ENCODE assay signal across 1 cellular context in the genomic region with DNA sequence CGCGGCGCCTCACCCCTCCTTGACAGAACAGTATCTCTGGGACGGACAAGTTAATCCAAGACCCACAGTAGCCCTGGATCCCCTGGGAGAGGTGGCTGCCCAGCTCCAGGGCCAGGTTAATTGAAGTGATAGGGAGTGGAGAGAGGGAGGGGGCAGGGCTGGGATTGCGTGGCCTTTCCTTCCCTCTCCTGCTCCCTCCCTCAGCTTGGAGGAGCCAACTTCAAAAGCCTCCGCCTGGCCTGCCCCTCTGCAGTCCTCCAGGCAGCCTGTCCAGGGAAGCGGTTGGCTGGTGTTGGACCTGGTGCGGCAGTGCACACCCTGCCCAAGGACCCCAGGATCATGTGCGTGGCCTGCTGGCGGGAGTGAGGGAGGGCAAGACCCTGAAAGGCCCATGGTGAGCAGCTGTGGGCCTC.
TF ChIP-seq lines count a peak whose summit lies in the region.

A gene with protein sequence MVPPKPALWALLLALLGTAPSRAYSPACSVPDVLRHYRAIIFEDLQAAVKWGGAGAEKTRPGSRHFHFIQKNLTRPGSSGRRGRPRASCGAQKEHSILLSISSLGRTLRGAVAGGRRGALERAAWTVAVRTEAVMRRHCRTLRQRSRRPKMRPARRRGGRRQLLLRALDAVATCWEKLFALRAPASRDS (plus strand): TSS at position 250 of the 413 bp plus-strand sequence. CDS start 142 bp downstream, at position 392.

TF ChIP-seq in GM12891, 5 proteins besides CTCF, POLR2A, EP300 and RAD21 (continued from another document):
- TF ChIP-seq PAX5 (IDR thresholded peaks at IDR 0.05; ENCODE audit: insufficient read depth, low read length, severe bottlenecking), result no peak
- peak; percentile 14 for TF ChIP-seq POLR2AphosphoS5 (IDR thresholded peaks at IDR 0.05; ENCODE audit: low read depth, low read length)
